In genomic region chr11:67302571-67303131, GRCh38 we compare ENCODE assay signal across 8 cellular contexts. TPM values are rescaled to one million over a fixed set of nuclear protein-coding genes. Genes with fewer than 3 reads are reported as not detected.
DNase-seq lines count a peak whose midpoint lies in the region; ATAC-seq and TF ChIP-seq lines count a peak whose summit lies in the region.

No MANE protein-coding gene starts in this region.

- peaks cover 17% of the 10 kb centered on the region for H3K36me3 Mint-ChIP-seq in T-cell

- TF ChIP-seq CTCF in omental fat pad (IDR thresholded peaks at IDR 0.05): no peak

- H3K4me3 Mint-ChIP-seq in T-cell: peak overlapping the region; percentile 58 to 62 (median 61)

- H3K27ac Mint-ChIP-seq in T-cell: peak overlapping the region; percentile 39 to 55

- POLR2A ChIA-PET in T-cell (lab: Charles Lee): interaction anchor here in 1 of 2 donors (0.8 to 1.1 kb wide), 3 partner anchors 11 to 19 kb away, joined by 3 to 4 read pairs (median 3); no protein-coding TSS in a partner anchor

- no peak for ATAC-seq in activated CD4-positive, CD25-positive, alpha-beta regulatory T cell treated with anti-CD3 and anti-CD28 coated beads, Interleukin-2, amount 50 U/mL, for 24 hours
- ATAC-seq in T-cell (replicated peaks in 1 of 4) (peak in 3 of 4 experiments; percentile 12 to 32 (median 24)), omental fat pad (ENCODE audit: low FRiP score) (peak; percentile 34), HG03432 (IDR thresholded peaks at IDR 0.05; ENCODE audit: unreplicated experiment) (no peak), GM21367 (IDR thresholded peaks at IDR 0.05; ENCODE audit: unreplicated experiment) (no peak)

- H3K4me1 Mint-ChIP-seq in T-cell: peaks cover 6 to 33% (median 30%) of the 10 kb centered on the region in 3 donors

- DNase-seq in activated CD4-positive, CD25-positive, alpha-beta regulatory T cell treated with anti-CD3 and anti-CD28 coated beads, Interleukin-2, amount 50 U/mL, for 72 hours: peak; percentile 33
- peak in 2 of 34 experiments; percentile 28 to 44 for DNase-seq in T-cell
- peak; percentile 10 for DNase-seq in fibroblast of peridontal ligament (ENCODE audit: extremely low read depth)
- no peak for DNase-seq in omental fat pad (ENCODE audit: low spot score)
- no peak for DNase-seq in COLO829 (ENCODE audit: low spot score)

- H3K27me3 Mint-ChIP-seq in T-cell: no peaks in the 10 kb centered on the region

- H3K9me3 Mint-ChIP-seq in T-cell: no peaks in the 10 kb centered on the region

- CTCF ChIA-PET in T-cell (lab: Charles Lee): interaction anchor here in 1 of 2 donors (1.1 kb wide), 1 partner anchor 48 kb away, joined by 3 read pairs; no protein-coding TSS in a partner anchor

RNA-seq across cellular contexts. Expression of gene SSH3, which starts 0.7 kb away (rescaled TPM):
- total RNA-seq in T-cell (10 to 100 TPM; 11.5 to 30.9 (median 26.7) TPM), omental fat pad (10 to 100 TPM; 22.6 to 44.6 (median 28.3) TPM)

RNA-seq across cellular contexts. Expression of gene ANKRD13D, which starts 13.5 kb away (rescaled TPM):
- total RNA-seq in T-cell: 100 to 1,000 TPM; 150 to 249 (median 237) TPM
- total RNA-seq in omental fat pad: 10 to 100 TPM; 18.6 to 78.2 (median 28.6) TPM

RNA-seq across cellular contexts. Expression of gene GRK2, which starts 36.4 kb away (rescaled TPM):
- total RNA-seq in T-cell: 100 to 1,000 TPM; 267 to 394 (median 382) TPM
- 100 to 1,000 TPM in 1 of 4 donors, 10 to 100 TPM in 3; 42.6 to 106 (median 50.7) TPM for total RNA-seq in omental fat pad

RNA-seq across cellular contexts. Expression of gene POLD4, which starts 50.7 kb away (rescaled TPM):
- 100 to 1,000 TPM in 2 of 5 donors, 10 to 100 TPM in 3; 55.1 to 107 (median 98.0) TPM for total RNA-seq in T-cell
- total RNA-seq in omental fat pad: 100 to 1,000 TPM in 1 of 4 donors, 10 to 100 TPM in 3; 67.5 to 141 (median 81.9) TPM

Comparison
In these comparisons a context has a peak if more than half of its experiments do, and no peak if none do; other contexts are left out.
1. DNase-seq: peak in activated CD4-positive, CD25-positive, alpha-beta regulatory T cell treated with anti-CD3 and anti-CD28 coated beads, Interleukin-2, amount 50 U/mL, for 72 hours (single experiment) and fibroblast of peridontal ligament (single experiment); none in omental fat pad (single experiment) and COLO829 (single experiment).
2. ATAC-seq: peak in T-cell (3 of 4) and omental fat pad (single experiment); none in activated CD4-positive, CD25-positive, alpha-beta regulatory T cell treated with anti-CD3 and anti-CD28 coated beads, Interleukin-2, amount 50 U/mL, for 24 hours (0 of 2), HG03432 (single experiment) and GM21367 (single experiment).